Comparison of ENCODE assay signal across 33 cellular contexts in the genomic region with DNA sequence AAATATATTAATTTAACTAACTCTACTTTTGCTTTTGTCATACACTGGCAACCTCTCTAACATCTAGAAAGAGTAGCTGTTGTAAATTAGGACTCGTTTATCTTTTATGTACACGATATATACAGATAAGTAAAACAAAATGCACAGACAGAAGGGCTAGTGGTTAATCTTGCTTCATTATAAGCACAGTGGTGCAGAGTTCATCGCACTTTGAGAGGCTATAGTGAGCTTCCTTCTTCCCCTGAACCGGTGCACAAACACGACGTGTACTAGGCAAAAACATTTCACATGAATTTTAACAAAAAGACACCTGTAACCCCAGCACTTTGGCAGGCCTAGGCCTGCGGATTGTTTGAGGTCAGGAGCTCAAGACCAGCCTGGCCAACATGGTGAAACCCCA.
"Had no signal": no experiment of that assay in that cellular context is flagged by ENCODE, and none has a peak within 500 bp of the region (broad histone marks: within the 10 kb centered on the region; RNA-seq: fewer than 3 reads in every experiment).

No MANE protein-coding gene starts in this region.

- H3K36me3 ChIP-seq: adrenal gland, ascending aorta, brain microvascular endothelial cell, breast epithelium, cardiac muscle cell had no signal

- FAIRE-seq: astrocyte, bronchial epithelial cell had no signal

- H3K4me3 ChIP-seq: adrenal gland, ascending aorta, body of pancreas, breast epithelium, cardiac muscle cell had no signal

- H3K4me1 ChIP-seq: adrenal gland, ascending aorta, body of pancreas, breast epithelium had no signal

- DNase-seq: activated effector memory CD4-positive, alpha-beta T cell treated with anti-CD3 and anti-CD28 coated beads, Interleukin-2, amount 50 U/mL, for 16 hours; activated effector memory CD4-positive, alpha-beta T cell treated with Interleukin-2 at 50 U/mL for 16 hours; activated gamma-delta T cell; activated gamma-delta T cell treated with Interleukin-2 at 50 U/mL for 16 hours; activated naive CD4-positive, alpha-beta T cell; activated naive CD4-positive, alpha-beta T cell treated with anti-CD3 and anti-CD28 coated beads for 36 hours; activated naive CD4-positive, alpha-beta T cell treated with anti-CD3 and anti-CD28 coated beads, Interleukin-2, amount 10 ng/mL, durations not matched to agents 7 days and 5 days; activated naive CD4-positive, alpha-beta T cell treated with anti-CD3 and anti-CD28 coated beads, Interleukin-2, amount 50 U/mL, for 16 hours; activated naive CD4-positive, alpha-beta T cell treated with Interleukin-2 at 50 U/mL for 16 hours; activated naive CD8-positive, alpha-beta T cell treated with anti-CD3 and anti-CD28 coated beads for 36 hours; activated naive CD8-positive, alpha-beta T cell treated with anti-CD3 and anti-CD28 coated beads, Interleukin-2, amount 10 ng/mL, durations not matched to agents 7 days and 5 days; activated naive CD8-positive, alpha-beta T cell treated with anti-CD3 and anti-CD28 coated beads, Interleukin-2, amount 50 U/mL, for 24 hours; activated T-cell treated with anti-CD3 and anti-CD28 coated beads, Interleukin-2, amount 50 U/mL, for 24 hours; activated T-cell treated with anti-CD3 and anti-CD28 coated beads, Interleukin-2, amount 50 U/mL, for 4 hours; activated T-cell treated with anti-CD3 and anti-CD28 coated beads, Interleukin-2, amount 50 U/mL, for 48 hours; activated T-cell treated with anti-CD3 and anti-CD28 coated beads, Interleukin-2, amount 50 U/mL, for 72 hours; adrenal gland; amniotic stem cell; amygdala; anterior cingulate cortex; aorta; body of pancreas; brain microvascular endothelial cell; caudate nucleus; central memory CD4-positive, alpha-beta T cell; cerebellar nuclear complex had no signal

- ATAC-seq: activated naive CD4-positive, alpha-beta T cell treated with anti-CD3 and anti-CD28 coated beads, Interleukin-2, amount 50 U/mL, for 72 hours; activated naive CD8-positive, alpha-beta T cell treated with anti-CD3 and anti-CD28 coated beads, Interleukin-2, amount 50 U/mL, for 24 hours; activated T-cell treated with anti-CD3 and anti-CD28 coated beads, Interleukin-2, amount 50 U/mL, for 4 hours; activated T-cell treated with anti-CD3 and anti-CD28 coated beads, Interleukin-2, amount 50 U/mL, for 72 hours; activated T-helper 17 cell treated with anti-CD3 and anti-CD28 coated beads, Interleukin-2, amount 50 U/mL, for 72 hours; body of pancreas had no signal

- H3K27me3 ChIP-seq: adrenal gland, ascending aorta, body of pancreas, brain microvascular endothelial cell, breast epithelium, cardiac muscle cell had no signal

- H3K27ac ChIP-seq: adrenal gland, ascending aorta, body of pancreas, brain microvascular endothelial cell, breast epithelium, cardiac muscle cell had no signal

- H3K9me3 ChIP-seq: adrenal gland, ascending aorta, body of pancreas, breast epithelium had no signal
